In genomic region chr16:4032768-4033167, GRCh38 we compare ENCODE assay signal across 10 cellular contexts.
DNase-seq lines count a peak whose midpoint lies in the region; ATAC-seq and TF ChIP-seq lines count a peak whose summit lies in the region.
"Had no signal": no experiment of that assay in that cellular context is flagged by ENCODE, and none has a peak within 500 bp of the region (broad histone marks: within the 10 kb centered on the region; RNA-seq: fewer than 3 reads in every experiment).

No MANE protein-coding gene starts in this region.

- H3K9me3 Mint-ChIP-seq in natural killer cell: no peaks in the 10 kb centered on the region
- H3K9me3 Mint-ChIP-seq: activated T-cell treated with anti-CD3 and anti-CD28 coated beads, Interleukin-2, amount 50 U/mL, for 4 hours had no signal

- peaks cover 34 to 44% of the 10 kb centered on the region in 2 donors for H3K4me1 Mint-ChIP-seq in natural killer cell

- H3K36me3 Mint-ChIP-seq in natural killer cell: no peaks in the 10 kb centered on the region

- TF ChIP-seq CTCF in natural killer cell (IDR thresholded peaks at IDR 0.05): no peak

- intact Hi-C loops in natural killer cell (cut with micrococcal nuclease): loop anchor here (1.0 to 5.0 kb wide), 2 partner anchors 16 to 35 kb away; no protein-coding TSS in a partner anchor

- ATAC-seq in natural killer cell (peak; percentile 88 to 91 (median 88)), GM18861 (IDR thresholded peaks at IDR 0.05; ENCODE audit: unreplicated experiment) (no peak), HG03196 (IDR thresholded peaks at IDR 0.05; ENCODE audit: unreplicated experiment) (no peak)
- ATAC-seq: activated T-cell treated with anti-CD3 and anti-CD28 coated beads, Interleukin-2, amount 50 U/mL, for 4 hours had no signal

- no peaks in the 10 kb centered on the region for H3K27me3 Mint-ChIP-seq in natural killer cell (ENCODE audit: low read depth in 2 of 2)

- DNase-seq in Ammon's horn (ENCODE audit: low spot score): peak; percentile 40
- peak; percentile 56 to 65 for DNase-seq in Kasumi-1 (lab: John Stamatoyannopoulos, UW)
- peak; percentile 23 for DNase-seq in amniotic epithelial cell (ENCODE audit: low read depth)
- peak; percentile 56 for DNase-seq in natural killer cell
- DNase-seq in effector CD4-positive, alpha-beta T cell: no peak
- DNase-seq in islet precursor cell: no peak
- DNase-seq: activated T-cell treated with anti-CD3 and anti-CD28 coated beads, Interleukin-2, amount 50 U/mL, for 4 hours; testis had no signal

- peak overlapping the region; percentile 42 for H3K4me3 Mint-ChIP-seq in natural killer cell
- H3K4me3 Mint-ChIP-seq: activated T-cell treated with anti-CD3 and anti-CD28 coated beads, Interleukin-2, amount 50 U/mL, for 4 hours had no signal

- peak overlapping the region; percentile 75 to 84 for H3K27ac Mint-ChIP-seq in natural killer cell

Comparison
In these comparisons a context has a peak if more than half of its experiments do, and no peak if none do; other contexts are left out.
1. DNase-seq: peak in Ammon's horn (single experiment), Kasumi-1 (2 of 2), amniotic epithelial cell (single experiment) and natural killer cell (single experiment); none in effector CD4-positive, alpha-beta T cell (single experiment) and islet precursor cell (single experiment).
2. ATAC-seq: peak in natural killer cell (3 of 3); none in GM18861 (single experiment) and HG03196 (single experiment).